27 cellular contexts compared by ENCODE assay signal in the genomic region with DNA sequence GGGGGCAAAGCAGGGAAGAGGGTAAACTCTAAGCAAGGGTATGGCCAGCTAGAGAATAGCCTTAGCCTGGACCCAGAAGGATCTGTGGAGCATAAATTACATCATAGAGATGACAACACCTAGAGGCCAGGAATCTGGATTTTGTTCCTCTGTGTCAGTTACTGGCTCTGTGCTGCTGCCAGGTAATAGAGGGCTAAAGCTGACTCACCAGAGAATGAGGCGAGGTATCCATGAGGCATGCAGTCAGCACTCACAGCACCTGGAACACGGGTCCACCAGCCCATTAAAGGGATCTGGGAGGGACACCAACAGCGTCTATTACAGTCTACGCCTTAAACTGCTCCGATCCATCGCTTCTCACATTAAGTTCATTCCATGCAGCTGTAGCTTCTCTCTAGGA.
"Had no signal": no experiment of that assay in that cellular context is flagged by ENCODE, and none has a peak within 500 bp of the region (broad histone marks: within the 10 kb centered on the region; RNA-seq: fewer than 3 reads in every experiment).

No MANE protein-coding gene starts in this region.

- H3K4me3 ChIP-seq: gastroesophageal sphincter, heart left ventricle, hepatocyte, lower lobe of right lung, mucosa of descending colon, pancreas, right lobe of liver, thoracic aorta, tibial nerve, upper lobe of right lung, uterus had no signal

- H3K27me3 ChIP-seq: gastroesophageal sphincter, pancreas, right lobe of liver, tibial nerve, upper lobe of right lung, uterus had no signal

- ATAC-seq: effector memory CD8-positive, alpha-beta T cell; esophagus mucosa; gastroesophageal sphincter; heart left ventricle; left ventricle myocardium superior; lower lobe of right lung; mucosa of descending colon; natural killer cell treated with Interleukin-12 subunit alpha and Interleukin-12 subunit beta and Interleukin-15 and Interleukin-18, amount 100 ng/mL, for 72 hours; pancreas; right lobe of liver; stimulated activated naive B cell treated with anti-CD40 and anti-IgM and Interleukin-4, amounts not matched to agents 10 μg/mL and 1 μg/mL and 100 μg/mL, for 72 hours; upper lobe of right lung had no signal

- H3K4me2 ChIP-seq: hepatocyte had no signal

- H3K27ac Mint-ChIP-seq: effector memory CD8-positive, alpha-beta T cell; memory B cell; mesothelial cell of epicardium; naive B cell; natural killer cell treated with Interleukin-12 subunit alpha and Interleukin-12 subunit beta and Interleukin-15 and Interleukin-18, amount 100 ng/mL, for 72 hours; stimulated activated naive B cell treated with anti-CD40 and anti-IgM and Interleukin-4, amounts not matched to agents 10 μg/mL and 1 μg/mL and 100 μg/mL, for 72 hours; stimulated activated naive CD8-positive, alpha-beta T cell treated with anti-CD3 and anti-CD28 coated beads, Interleukin-15, Interleukin-2, amounts not matched to agents 100 ng/mL and 50 ng/mL, for 24 hours had no signal

- H3K4me1 Mint-ChIP-seq: mesothelial cell of epicardium; naive B cell; neural crest cell; stimulated activated naive B cell treated with anti-CD40 and anti-IgM and Interleukin-4, amounts not matched to agents 10 μg/mL and 1 μg/mL and 100 μg/mL, for 72 hours had no signal

- H3K4me3 Mint-ChIP-seq: effector memory CD8-positive, alpha-beta T cell; memory B cell; mesothelial cell of epicardium; naive B cell; natural killer cell treated with Interleukin-12 subunit alpha and Interleukin-12 subunit beta and Interleukin-15 and Interleukin-18, amount 100 ng/mL, for 72 hours; neural crest cell; stimulated activated naive B cell treated with anti-CD40 and anti-IgM and Interleukin-4, amounts not matched to agents 10 μg/mL and 1 μg/mL and 100 μg/mL, for 72 hours; stimulated activated naive CD8-positive, alpha-beta T cell treated with anti-CD3 and anti-CD28 coated beads, Interleukin-15, Interleukin-2, amounts not matched to agents 100 ng/mL and 50 ng/mL, for 24 hours had no signal

- H3K27ac ChIP-seq: gastroesophageal sphincter, heart left ventricle, hepatocyte, lower lobe of right lung, neutrophil, pancreas, right lobe of liver, thoracic aorta, tibial nerve, upper lobe of right lung, uterus had no signal

- H2AFZ ChIP-seq: hepatocyte had no signal

- H3K4me1 ChIP-seq: heart left ventricle, lower lobe of right lung, pancreas, right lobe of liver, tibial nerve, upper lobe of right lung, uterus had no signal

- H3K36me3 ChIP-seq: gastroesophageal sphincter, heart left ventricle, lower lobe of right lung, neutrophil, pancreas, right lobe of liver, thoracic aorta, tibial nerve, upper lobe of right lung, uterus had no signal

- H3K27me3 Mint-ChIP-seq: stimulated activated naive CD8-positive, alpha-beta T cell treated with anti-CD3 and anti-CD28 coated beads, Interleukin-15, Interleukin-2, amounts not matched to agents 100 ng/mL and 50 ng/mL, for 24 hours had no signal

- H3K36me3 Mint-ChIP-seq: memory B cell; mesothelial cell of epicardium; naive B cell; natural killer cell treated with Interleukin-12 subunit alpha and Interleukin-12 subunit beta and Interleukin-15 and Interleukin-18, amount 100 ng/mL, for 72 hours had no signal

- H3K9me3 Mint-ChIP-seq: effector memory CD8-positive, alpha-beta T cell; mesothelial cell of epicardium; natural killer cell treated with Interleukin-12 subunit alpha and Interleukin-12 subunit beta and Interleukin-15 and Interleukin-18, amount 100 ng/mL, for 72 hours; neural crest cell had no signal

- H3K9me3 ChIP-seq: heart left ventricle, lower lobe of right lung, mucosa of descending colon, neutrophil, pancreas, right lobe of liver, thoracic aorta, tibial nerve, upper lobe of right lung, uterus had no signal

- H3K79me2 ChIP-seq: hepatocyte had no signal

- DNase-seq: cortex of kidney; effector memory CD8-positive, alpha-beta T cell; foreskin fibroblast; heart left ventricle; left ventricle myocardium superior; lower lobe of right lung; mucosa of descending colon; naive B cell; pancreas; right lobe of liver; small intestine; stimulated activated CD4-positive, alpha-beta T cell treated with anti-CD3 and anti-CD28 coated beads, Interleukin-15, amount 100 ng/mL, for 24 hours; stimulated activated CD4-positive, alpha-beta T cell treated with anti-CD3 and anti-CD28 coated beads, Interleukin-2, amount 100 ng/mL, for 48 hours; stimulated activated naive B cell treated with anti-CD40 and anti-IgM and Interleukin-4, amounts not matched to agents 10 μg/mL and 1 μg/mL and 100 μg/mL, for 72 hours; upper lobe of right lung; uterus had no signal
